22 cellular contexts compared by ENCODE assay signal in the genomic region with DNA sequence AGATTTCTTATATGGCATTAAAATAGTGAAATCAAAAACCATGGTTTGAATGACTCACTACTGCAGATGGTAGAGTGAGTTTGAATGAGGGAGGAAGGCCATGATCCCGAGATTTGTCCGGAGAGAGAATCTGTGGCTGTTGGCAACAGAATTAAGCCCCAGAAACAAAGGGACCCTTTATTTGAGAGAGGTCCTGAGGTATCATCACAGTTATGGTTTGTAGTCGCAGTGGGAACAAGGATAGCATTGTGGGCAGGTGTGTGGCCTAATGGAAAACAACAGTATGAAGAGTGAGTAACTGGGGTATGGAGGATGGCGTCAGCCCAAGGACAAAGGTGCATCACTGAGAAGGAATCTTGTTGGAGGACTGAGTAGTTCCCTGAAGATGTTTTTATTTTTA. TPM values are rescaled to one million over a fixed set of nuclear protein-coding genes. Genes with fewer than 3 reads are reported as not detected.
DNase-seq lines count a peak whose midpoint lies in the region; ATAC-seq lines count a peak whose summit lies in the region.
"Had no signal": no experiment of that assay in that cellular context is flagged by ENCODE, and none has a peak within 500 bp of the region (broad histone marks: within the 10 kb centered on the region; RNA-seq: fewer than 3 reads in every experiment).

No MANE protein-coding gene starts in this region.

- H3K4me3 ChIP-seq in SJCRH30 = no peak overlapping the region

- DNase-seq in HT1080 (ENCODE audit: low read depth) (peak; percentile 65), SJCRH30 (peak; percentile 4 to 39), epithelial cell of prostate (ENCODE audit: low read depth, low spot score) (peak; percentile 26), sciatic nerve (ENCODE audit: low spot score) (no peak)
- DNase-seq in activated naive CD4-positive, alpha-beta T cell treated with anti-CD3 and anti-CD28 coated beads for 36 hours = no peak
- DNase-seq: CD4-positive, CD25-positive, alpha-beta regulatory T cell; COR-L47; DMS 273 treated with DMSO at 0.1 percent for 48 hours; GOT3; KBM-7; NCI-H1105; NCI-H146; NCI-H2029; NCI-H226; NCI-H510A treated with DMSO at 0.1 percent for 48 hours; NCI-H748 treated with DMSO at 0.1 percent for 48 hours had no signal

- no peak overlapping the region for H3K27ac ChIP-seq in SJCRH30
- peak overlapping the region; percentile 57 for H3K27ac ChIP-seq in epithelial cell of prostate

- H3K27me3 Mint-ChIP-seq in activated naive CD4-positive, alpha-beta T cell treated with anti-CD3 and anti-CD28 coated beads for 36 hours (ENCODE audit: low read depth) = no peaks in the 10 kb centered on the region

- H3K9me3 ChIP-seq in SJCRH30 (replicated peaks) = no peaks in the 10 kb centered on the region

- no peaks in the 10 kb centered on the region for H3K4me1 Mint-ChIP-seq in activated naive CD4-positive, alpha-beta T cell treated with anti-CD3 and anti-CD28 coated beads for 36 hours (ENCODE audit: low read depth)

- intact Hi-C loops in sciatic nerve (cut with DNase I) = loop anchor here (10.0 kb wide), 1 partner anchor 155 kb away; no protein-coding TSS in a partner anchor
- intact Hi-C loops in activated naive CD4-positive, alpha-beta T cell treated with anti-CD3 and anti-CD28 coated beads for 36 hours (cut with micrococcal nuclease) = no loop called here

- CTCF ChIA-PET in activated naive CD4-positive, alpha-beta T cell treated with anti-CD3 and anti-CD28 coated beads for 36 hours (lab: Charles Lee) = interaction anchor here (0.6 kb wide), 1 partner anchor 24 kb away, joined by 3 read pairs; no protein-coding TSS in a partner anchor

- H3K27me3 ChIP-seq in SJCRH30 = no peaks in the 10 kb centered on the region

- H3K27ac Mint-ChIP-seq in activated naive CD4-positive, alpha-beta T cell treated with anti-CD3 and anti-CD28 coated beads for 36 hours = no peak overlapping the region
- H3K27ac Mint-ChIP-seq: CD4-positive, CD25-positive, alpha-beta regulatory T cell had no signal

- ATAC-seq in sciatic nerve (peak; percentile 83), GM21529 (IDR thresholded peaks at IDR 0.05; ENCODE audit: unreplicated experiment) (no peak), esophagus mucosa (no peak)
- ATAC-seq: HCT116 had no signal

- H3K4me1 ChIP-seq in SJCRH30 = no peaks in the 10 kb centered on the region

- H3K36me3 Mint-ChIP-seq in activated naive CD4-positive, alpha-beta T cell treated with anti-CD3 and anti-CD28 coated beads for 36 hours (ENCODE audit: low read depth) = no peaks in the 10 kb centered on the region

- H3K4me3 Mint-ChIP-seq in activated naive CD4-positive, alpha-beta T cell treated with anti-CD3 and anti-CD28 coated beads for 36 hours = no peak overlapping the region
- H3K4me3 Mint-ChIP-seq: CD4-positive, CD25-positive, alpha-beta regulatory T cell had no signal

- H3K36me3 ChIP-seq in SJCRH30 = no peaks in the 10 kb centered on the region

- H3K9me3 Mint-ChIP-seq in activated naive CD4-positive, alpha-beta T cell treated with anti-CD3 and anti-CD28 coated beads for 36 hours = no peaks in the 10 kb centered on the region
- H3K9me3 Mint-ChIP-seq: CD4-positive, CD25-positive, alpha-beta regulatory T cell had no signal

RNA-seq across cellular contexts. Expression of gene ZFP3, which starts 8.5 kb away (rescaled TPM):
- total RNA-seq in HT1080 (2014; rRNA removed; shearing (Covaris generic)) = not detected in 2 replicates
- polyA plus RNA-seq in HT1080 (2015; cell fraction: cytosol; rRNA removed) = not detected in 2 replicates
- polyA plus RNA-seq in HT1080 (2015; cell fraction: nucleus; rRNA removed) = not detected in 2 replicates
- 1.7 and 1.8 TPM in 2 replicates for total RNA-seq in SJCRH30 (2014; rRNA removed; shearing (Covaris generic))
- 6.6 TPM for total RNA-seq in sciatic nerve
- total RNA-seq in activated naive CD4-positive, alpha-beta T cell treated with anti-CD3 and anti-CD28 coated beads for 36 hours = under 1 TPM; 0.62 to 0.83 TPM
- total RNA-seq in esophagus mucosa = 1.8 TPM
- total RNA-seq: Daoy had no signal

RNA-seq across cellular contexts. Expression of gene SLC52A1, which starts 34.5 kb away (rescaled TPM):
- not detected in 2 replicates for total RNA-seq in HT1080 (2014; rRNA removed; shearing (Covaris generic))
- polyA plus RNA-seq in HT1080 (2015; cell fraction: cytosol; rRNA removed) = not detected in 2 replicates
- polyA plus RNA-seq in HT1080 (2015; cell fraction: nucleus; rRNA removed) = not detected in 2 replicates
- not detected in 2 replicates for total RNA-seq in SJCRH30 (2014; rRNA removed; shearing (Covaris generic))
- not detected for total RNA-seq in sciatic nerve
- under 1 TPM; 0.12 to 0.19 TPM for total RNA-seq in activated naive CD4-positive, alpha-beta T cell treated with anti-CD3 and anti-CD28 coated beads for 36 hours
- total RNA-seq in esophagus mucosa = 0.68 TPM
- total RNA-seq: A673, Daoy had no signal

RNA-seq across cellular contexts. Expression of gene ZNF232, which starts 42.0 kb away (rescaled TPM):
- total RNA-seq in HT1080 (2014; rRNA removed; shearing (Covaris generic)) = 9.1 and 9.5 TPM in 2 replicates
- 4.5 and 5.4 TPM in 2 replicates for polyA plus RNA-seq in HT1080 (2015; cell fraction: cytosol; rRNA removed)
- polyA plus RNA-seq in HT1080 (2015; cell fraction: nucleus; rRNA removed) = 5.0 and 8.0 TPM in 2 replicates
- 5.4 and 6.8 TPM in 2 replicates for total RNA-seq in SJCRH30 (2014; rRNA removed; shearing (Covaris generic))
- total RNA-seq in sciatic nerve = 10.0 TPM
- 1 to 10 TPM; 9.1 to 9.5 TPM for total RNA-seq in activated naive CD4-positive, alpha-beta T cell treated with anti-CD3 and anti-CD28 coated beads for 36 hours
- total RNA-seq in esophagus mucosa = 3.1 TPM

RNA-seq across cellular contexts. Expression of gene USP6, which starts 46.1 kb away (rescaled TPM):
- total RNA-seq in HT1080 (2014; rRNA removed; shearing (Covaris generic)) = under 0.01 TPM in 1 of 2 replicates, not detected in the other
- polyA plus RNA-seq in HT1080 (2015; cell fraction: cytosol; rRNA removed) = not detected in 2 replicates
- polyA plus RNA-seq in HT1080 (2015; cell fraction: nucleus; rRNA removed) = not detected in 2 replicates
- total RNA-seq in SJCRH30 (2014; rRNA removed; shearing (Covaris generic)) = not detected in 2 replicates
- total RNA-seq in sciatic nerve = 0.31 TPM
- total RNA-seq in activated naive CD4-positive, alpha-beta T cell treated with anti-CD3 and anti-CD28 coated beads for 36 hours = under 1 TPM in 1 of 2 experiments, not detected in 1; 0.05 TPM
- not detected for total RNA-seq in esophagus mucosa
- total RNA-seq: CD4-positive, CD25-positive, alpha-beta regulatory T cell; Daoy had no signal
- polyA plus RNA-seq: BJ had no signal

Comparison
In these comparisons a context has a peak if more than half of its experiments do, and no peak if none do; other contexts are left out.
1. DNase-seq: peak in HT1080 (single experiment), SJCRH30 (2 of 2) and epithelial cell of prostate (single experiment); none in sciatic nerve (single experiment) and activated naive CD4-positive, alpha-beta T cell treated with anti-CD3 and anti-CD28 coated beads for 36 hours (single experiment).